10 cellular contexts compared by ENCODE assay signal in the genomic region with DNA sequence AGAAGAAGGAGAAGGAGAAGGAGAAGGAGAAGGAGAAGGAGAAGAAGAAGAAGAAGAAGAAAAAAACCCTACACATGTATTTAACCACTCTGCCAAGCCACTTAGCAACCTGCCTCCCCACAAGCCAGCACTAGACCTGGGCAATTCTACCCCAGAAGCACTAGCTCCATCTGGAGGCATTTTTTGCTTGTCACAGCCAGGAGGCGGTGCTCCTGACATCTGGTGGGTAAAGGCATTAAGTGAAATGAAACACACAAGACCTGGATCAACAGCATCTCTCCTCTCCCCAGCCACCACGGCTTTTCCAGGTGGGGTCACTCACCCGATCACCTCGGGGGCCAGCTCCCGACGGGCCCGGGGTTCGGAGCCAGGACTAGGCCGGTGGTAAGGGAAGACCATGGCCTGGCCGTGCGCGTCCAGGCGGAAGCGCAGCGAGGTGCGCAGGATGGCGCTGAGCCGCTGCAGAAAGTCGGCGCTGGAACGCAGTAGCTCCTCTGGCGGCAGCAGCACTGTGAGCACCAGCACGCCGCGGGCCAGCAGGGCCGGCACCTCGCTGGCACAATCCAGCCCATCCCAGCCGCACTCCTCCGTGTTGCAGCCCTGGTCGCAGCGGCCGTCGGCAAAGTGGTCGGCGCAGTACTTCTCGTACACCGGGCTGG. TPM values are rescaled to one million over a fixed set of nuclear protein-coding genes. Genes with fewer than 3 reads are reported as not detected.
DNase-seq lines count a peak whose midpoint lies in the region; ATAC-seq and TF ChIP-seq lines count a peak whose summit lies in the region.
"Had no signal": no experiment of that assay in that cellular context is flagged by ENCODE, and none has a peak within 500 bp of the region (broad histone marks: within the 10 kb centered on the region; RNA-seq: fewer than 3 reads in every experiment).

No MANE protein-coding gene starts in this region.

- H3K79me2 ChIP-seq in DND-41 (ENCODE audit: insufficient read depth, low read length) (peaks cover 7% of the 10 kb centered on the region; the same call in 1 of the 2 replicates), smooth muscle cell (ENCODE audit: low read depth) (no peaks in the 10 kb centered on the region)

- H4K20me1 ChIP-seq in DND-41 (ENCODE audit: insufficient read depth, low read length): peaks cover 14% of the 10 kb centered on the region
- H4K20me1 ChIP-seq in smooth muscle cell (ENCODE audit: low read depth): peaks cover 26% of the 10 kb centered on the region

- H3F3A ChIP-seq in smooth muscle cell (ENCODE audit: low read depth): no peaks in the 10 kb centered on the region

- no peaks in the 10 kb centered on the region for H3K27me3 ChIP-seq in DND-41 (ENCODE audit: insufficient read depth, low read length, poor library complexity)
- H3K27me3 ChIP-seq in foreskin keratinocyte: peaks cover 4% of the 10 kb centered on the region
- no peaks in the 10 kb centered on the region for H3K27me3 ChIP-seq in smooth muscle cell (ENCODE audit: low read depth)

- no peak overlapping the region for H2AFZ ChIP-seq in DND-41 (ENCODE audit: low read depth, low read length)
- H2AFZ ChIP-seq in smooth muscle cell (ENCODE audit: low read depth): no peak overlapping the region

- TF ChIP-seq CTCF in DND-41 (IDR thresholded peaks at IDR 0.05; ENCODE audit: borderline replicate concordance, extremely low read depth, low read length, poor library complexity, severe bottlenecking) (peak; percentile 39), HFF-Myc (IDR thresholded peaks at IDR 0.05; ENCODE audit: low read depth, low read length, missing control alignments) (peak; percentile 15), foreskin keratinocyte (conservative IDR thresholded peaks at IDR 0.05) (peak; percentile 67), smooth muscle cell (IDR thresholded peaks at IDR 0.05; ENCODE audit: borderline replicate concordance, insufficient read depth, poor library complexity, severe bottlenecking) (no peak)

- H3K9me3 ChIP-seq in DND-41 (ENCODE audit: insufficient read depth, low read length, severe bottlenecking) (no peaks in the 10 kb centered on the region), smooth muscle cell (replicated peaks; ENCODE audit: low read depth) (no peaks in the 10 kb centered on the region)

- ATAC-seq in DND-41 (ENCODE audit: insufficient read depth, low read depth) (no peak; the same call in 2 of the 3 replicates), foreskin keratinocyte (no peak), GM19395 (IDR thresholded peaks at IDR 0.05; ENCODE audit: unreplicated experiment) (no peak)

- 97% methylated on average over 32 of the region's 37 CpGs for WGBS in smooth muscle cell (ENCODE audit: low lambda C conversion rate)

- H3K36me3 ChIP-seq in DND-41 (ENCODE audit: insufficient read depth, low read length) (peaks cover 85% of the 10 kb centered on the region), smooth muscle cell (ENCODE audit: low read depth) (no peaks in the 10 kb centered on the region)

- H3K9ac ChIP-seq in DND-41 (ENCODE audit: low read depth, low read length) (no peak overlapping the region), smooth muscle cell (ENCODE audit: low read depth) (no peak overlapping the region)

- H3K4me1 ChIP-seq in DND-41 (ENCODE audit: insufficient read depth, low read length): no peaks in the 10 kb centered on the region
- H3K4me1 ChIP-seq in foreskin keratinocyte: no peaks in the 10 kb centered on the region
- H3K4me1 ChIP-seq in smooth muscle cell (ENCODE audit: low read depth): no peaks in the 10 kb centered on the region

- no peak overlapping the region for H3K27ac ChIP-seq in DND-41 (ENCODE audit: low read length)
- H3K27ac ChIP-seq in foreskin keratinocyte: no peak overlapping the region
- H3K27ac ChIP-seq in smooth muscle cell (ENCODE audit: low read depth): no peak overlapping the region
- H3K27ac ChIP-seq: skin epidermis had no signal

- no peak overlapping the region for H3K4me3 ChIP-seq in DND-41 (ENCODE audit: low read depth in 1 of 2, low read length in 2 of 2)
- H3K4me3 ChIP-seq in HFF-Myc (replicated peaks; ENCODE audit: low read depth, low read length): no peak overlapping the region
- no peak overlapping the region for H3K4me3 ChIP-seq in smooth muscle cell
- H3K4me3 ChIP-seq: skin epidermis had no signal

- DNase-seq in DND-41 (no peak), HFF-Myc (ENCODE audit: extremely low read depth, low read depth) (no peak), RKO (ENCODE audit: low spot score) (peak; percentile 46), foreskin keratinocyte (peak in 1 of 2 donors; percentile 32), smooth muscle cell (lab: John Stamatoyannopoulos, UW; ENCODE audit: unreplicated experiment) (no peak), mucosa of gallbladder (ENCODE audit: low spot score) (no peak), iPS-NIHi11 (ENCODE audit: low spot score) (no peak)
- DNase-seq: activated naive CD8-positive, alpha-beta T cell treated with anti-CD3 and anti-CD28 coated beads for 36 hours had no signal

- H3K4me2 ChIP-seq in DND-41 (ENCODE audit: insufficient read depth, low read length) (no peak overlapping the region), smooth muscle cell (no peak overlapping the region)

RNA-seq across cellular contexts. Expression of a gene that starts 26.9 kb away (rescaled TPM):
- total RNA-seq in foreskin keratinocyte: 0.21 and 0.24 TPM in 2 replicates
- polyA plus RNA-seq in foreskin keratinocyte: 0.04 and 0.09 TPM in 2 replicates
- 56.6 and 72.0 TPM in 2 replicates for total RNA-seq in smooth muscle cell
- polyA plus RNA-seq in smooth muscle cell: 92.5 and 122 TPM in 2 replicates
- total RNA-seq in mucosa of gallbladder: 32.4 TPM

RNA-seq across cellular contexts. Expression of a gene that starts 58.4 kb away (rescaled TPM):
- total RNA-seq in foreskin keratinocyte: 0.10 TPM in 1 of 2 replicates, not detected in the other
- polyA plus RNA-seq in foreskin keratinocyte: 0.06 and 0.12 TPM in 2 replicates
- 3.6 and 4.0 TPM in 2 replicates for total RNA-seq in smooth muscle cell
- polyA plus RNA-seq in smooth muscle cell: 3.1 and 10.3 TPM in 2 replicates
- 2.0 TPM for total RNA-seq in mucosa of gallbladder
- total RNA-seq: activated naive CD8-positive, alpha-beta T cell treated with anti-CD3 and anti-CD28 coated beads for 36 hours had no signal

Comparison
In these comparisons a context has a peak if more than half of its experiments do, and no peak if none do; other contexts are left out.
1. RNA of a gene that starts 26.9 kb away (total RNA-seq): 56.6 to 72.0 TPM in smooth muscle cell and 32.4 TPM in mucosa of gallbladder (single experiment); 0.21 to 0.24 TPM in foreskin keratinocyte; every median in the first group is over 10 times any median in the second.